Comparison of ENCODE assay signal across 23 cellular contexts in the genomic region with DNA sequence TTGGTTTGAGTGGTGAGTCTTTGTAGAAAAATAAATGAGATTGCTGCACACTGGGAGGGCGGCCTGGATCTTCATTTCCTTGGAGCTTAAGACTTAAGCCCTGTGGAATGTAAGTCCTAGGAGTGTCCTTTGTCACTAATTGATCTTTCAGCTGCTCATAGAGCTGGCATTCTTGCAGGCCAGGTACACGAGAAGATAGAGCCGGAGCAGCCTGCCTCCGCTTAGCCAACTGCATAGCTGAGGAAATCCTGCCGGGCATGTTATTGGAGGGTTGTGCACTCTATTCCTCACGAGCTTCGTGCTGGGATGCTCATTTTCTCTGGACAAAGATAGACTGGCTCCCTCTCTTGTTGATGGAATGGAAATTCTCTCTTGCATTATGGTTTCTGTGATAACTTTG.
DNase-seq lines count a peak whose midpoint lies in the region; FAIRE-seq and TF ChIP-seq lines count a peak whose summit lies in the region.
"Had no signal": no experiment of that assay in that cellular context is flagged by ENCODE, and none has a peak within 500 bp of the region (broad histone marks: within the 10 kb centered on the region; RNA-seq: fewer than 3 reads in every experiment).

No MANE protein-coding gene starts in this region.

- H3K4me1 ChIP-seq in HAP-1 (peaks cover 13% of the 10 kb centered on the region), small intestine (ENCODE audit: control insufficient read depth in 2 of 2, insufficient read depth in 1 of 2, low read depth in 1 of 2, low read length in 1 of 2) (no peaks in the 10 kb centered on the region), transverse colon (peaks cover 7 to 28% (median 12%) of the 10 kb centered on the region in 4 donors)

- in situ Hi-C loops in HAP-1 (cut with MboI; ENCODE audit: low sequenced_read_pairs): no loop called here
- in situ Hi-C loops in transverse colon (cut with MboI; ENCODE audit: low pct_ligation_motif_present in 1 of 4, low pct_unique_long_range_greater_than_20kb in 1 of 4, low sequenced_read_pairs in 3 of 4): loop anchor here in 2 of 4 donors (10.0 kb wide), 2 partner anchors 108 to 118 kb away; a partner anchor contains a TSS

- H3K9me3 ChIP-seq in HAP-1 (no peaks in the 10 kb centered on the region), small intestine (ENCODE audit: control insufficient read depth, low read depth) (no peaks in the 10 kb centered on the region), transverse colon (no peaks in the 10 kb centered on the region)
- H3K9me3 ChIP-seq: heart right ventricle, psoas muscle, spleen, suprapubic skin had no signal

- no peak for TF ChIP-seq POLR2A in transverse colon (IDR thresholded peaks at IDR 0.05)

- H3K27me3 ChIP-seq in HAP-1 (ENCODE audit: low read depth): no peaks in the 10 kb centered on the region
- H3K27me3 ChIP-seq in small intestine (ENCODE audit: control insufficient read depth in 2 of 2, insufficient read depth in 2 of 2, low read length in 2 of 2): peaks cover 0 to 11% of the 10 kb centered on the region in 2 donors
- peaks cover 78% of the 10 kb centered on the region for H3K27me3 ChIP-seq in transverse colon

- DNase-seq in HAP-1 (ENCODE audit: low spot score in 2 of 2) (peak; percentile 41 to 56), amniotic epithelial cell (ENCODE audit: low read depth) (peak; percentile 22), iris pigment epithelial cell (ENCODE audit: low read depth) (peak; percentile 12), small intestine (peak; percentile 38), T-helper 9 cell (no peak), epidermal melanocyte (ENCODE audit: insufficient read length, low spot score) (no peak), transverse colon (no peak)
- DNase-seq: activated CD8-positive, alpha-beta T cell treated with anti-CD3 and anti-CD28 coated beads for 36 hours; activated T-cell treated with anti-CD3 and anti-CD28 coated beads, Interleukin-2, amount 50 U/mL, for 48 hours; heart right ventricle; mammary epithelial cell; naive thymus-derived CD4-positive, alpha-beta T cell; NCI-H1930; NCI-H524 treated with DMSO at 0.1 percent for 48 hours; OCI-M1; SIG-M5; spleen had no signal

- H3K36me3 ChIP-seq in HAP-1 (replicated peaks) (no peaks in the 10 kb centered on the region), small intestine (ENCODE audit: control insufficient read depth in 2 of 2, insufficient read depth in 2 of 2, low read length in 2 of 2) (no peaks in the 10 kb centered on the region), transverse colon (no peaks in the 10 kb centered on the region)
- H3K36me3 ChIP-seq: heart right ventricle, spleen, suprapubic skin had no signal

- H3K4me3 ChIP-seq in HAP-1 (no peak overlapping the region), small intestine (ENCODE audit: low read depth in 1 of 2, low read length in 2 of 2) (no peak overlapping the region), transverse colon (no peak overlapping the region)
- H3K4me3 ChIP-seq: heart right ventricle, psoas muscle, spleen, suprapubic skin had no signal

- no peak for TF ChIP-seq CTCF in transverse colon (IDR thresholded peaks at IDR 0.05)

- 11 to 50% (median 34%) methylated on average over 7 of the region's 7 CpGs for WGBS in small intestine, 3 donors
- 40 to 42% methylated on average over 1 to 7 of the region's 7 CpGs for WGBS in transverse colon (ENCODE audit: low coverage in 1 of 2), 2 donors

- no peak overlapping the region for H3K27ac ChIP-seq in small intestine (ENCODE audit: low read depth in 1 of 2, low read length in 1 of 2)
- no peak overlapping the region for H3K27ac ChIP-seq in transverse colon
- H3K27ac ChIP-seq: heart right ventricle, HL-60, psoas muscle, spleen, suprapubic skin, VCaP had no signal

- no peak for TF ChIP-seq EP300 in transverse colon (IDR thresholded peaks at IDR 0.05; ENCODE audit: low read depth)

- FAIRE-seq in small intestine (lab: Jason Lieb, UNC): no peak
- FAIRE-seq: D721Med, islet of Langerhans had no signal

- intact Hi-C loops in transverse colon (cut with DNase I; ENCODE audit: low total_unique reads): no loop called here

Comparison
In these comparisons a context has a peak if more than half of its experiments do, and no peak if none do; other contexts are left out.
1. DNase-seq: peak in HAP-1 (2 of 2), amniotic epithelial cell (single experiment), iris pigment epithelial cell (single experiment) and small intestine (single experiment); none in T-helper 9 cell (single experiment), epidermal melanocyte (single experiment) and transverse colon (single experiment).